In genomic region chr1:224182866-224183590, GRCh38 we compare ENCODE assay signal across 1 cellular context.
A peak's percentile ranks its signal among the peaks of the same experiment; 100 is the strongest.
TF ChIP-seq lines count a peak whose summit lies in the region.

Gene DEGS1 (plus strand): TSS chr1:224183240. CDS start chr1:224183337, 97 bp downstream.

TF ChIP-seq in H1, 55 proteins besides CTCF, POLR2A, EP300 and RAD21 (continued from another document):
- TF ChIP-seq E2F6 (IDR thresholded peaks at IDR 0.05): peak; percentile 25; the same call in 1 of the 2 replicates
- TF ChIP-seq TAF1 (IDR thresholded peaks at IDR 0.05; ENCODE audit: low read depth, low read length): peak; percentile 60
- TF ChIP-seq BACH1 (IDR thresholded peaks at IDR 0.05; ENCODE audit: low read length): peak; percentile 55; the same call in 1 of the 2 replicates
- peak; percentile 27 for TF ChIP-seq TAF7 (optimal IDR thresholded peaks at IDR 0.05; ENCODE audit: borderline replicate concordance, low read depth, low read length)
- no peak for TF ChIP-seq POU5F1 (IDR thresholded peaks at IDR 0.05; ENCODE audit: low read depth, low read length)
- TF ChIP-seq TBP (IDR thresholded peaks at IDR 0.05; ENCODE audit: low read depth, low read length): peak; percentile 43; the same call in 1 of the 2 replicates
- peak; percentile 85; the same call in 1 of the 2 replicates for TF ChIP-seq EGR1 (IDR thresholded peaks at IDR 0.05; ENCODE audit: borderline replicate concordance, low read depth, low read length)
- no peak for TF ChIP-seq BRCA1 (IDR thresholded peaks at IDR 0.05; ENCODE audit: low read depth, low read length)
- TF ChIP-seq EZH2 (IDR thresholded peaks at IDR 0.05; ENCODE audit: low read depth, low read length, severe bottlenecking): no peak
TF ChIP-seq in H1: peak in this region for 13.
